In the genomic region with DNA sequence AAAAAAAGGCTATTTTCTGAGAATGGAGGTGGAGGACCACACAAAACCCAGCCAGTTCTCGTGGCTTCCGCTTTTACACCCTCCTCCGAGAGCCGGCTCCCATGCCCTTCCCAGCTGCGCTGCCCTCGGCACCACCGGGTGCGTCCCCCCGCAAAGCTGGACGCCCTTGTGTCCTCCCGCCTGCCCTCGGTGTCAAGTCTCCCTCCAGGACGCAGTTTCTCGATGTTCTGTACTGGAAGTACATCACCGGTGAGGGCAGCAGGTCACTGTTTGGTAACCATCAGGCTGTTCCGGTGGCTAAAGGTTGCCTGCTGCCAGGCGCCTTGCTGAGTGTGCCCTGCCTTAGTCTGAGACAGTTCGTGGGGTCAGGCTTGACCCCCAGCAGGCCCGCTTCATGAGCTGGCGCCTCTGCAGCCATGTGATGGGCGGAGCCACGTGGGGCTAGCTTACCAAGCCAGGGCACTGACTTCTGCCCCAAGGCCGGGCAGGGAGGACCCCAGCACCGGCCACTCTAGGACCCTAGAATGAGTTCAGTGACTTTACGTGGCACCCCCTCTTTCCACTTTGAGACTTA, we compare ENCODE assay signal across 11 cellular contexts. TPM values are rescaled to one million over a fixed set of nuclear protein-coding genes. Genes with fewer than 3 reads are reported as not detected.
DNase-seq lines count a peak whose midpoint lies in the region; ATAC-seq and TF ChIP-seq lines count a peak whose summit lies in the region.
"Had no signal": no experiment of that assay in that cellular context is flagged by ENCODE, and none has a peak within 500 bp of the region (broad histone marks: within the 10 kb centered on the region; RNA-seq: fewer than 3 reads in every experiment).

No MANE protein-coding gene starts in this region.

- peaks cover 62% of the 10 kb centered on the region for H3K4me1 Mint-ChIP-seq in central memory CD8-positive, alpha-beta T cell
- H3K4me1 Mint-ChIP-seq in natural killer cell treated with Interleukin-12 subunit alpha and Interleukin-12 subunit beta and Interleukin-15 and Interleukin-18, amount 100 ng/mL, for 72 hours (ENCODE audit: low read depth in 2 of 2) = peaks cover 61 to 65% of the 10 kb centered on the region in 2 donors

- H3K27me3 Mint-ChIP-seq in central memory CD8-positive, alpha-beta T cell = no peaks in the 10 kb centered on the region
- no peaks in the 10 kb centered on the region for H3K27me3 Mint-ChIP-seq in natural killer cell treated with Interleukin-12 subunit alpha and Interleukin-12 subunit beta and Interleukin-15 and Interleukin-18, amount 100 ng/mL, for 72 hours

- 95 to 96% methylated on average over 25 of the region's 25 CpGs for WGBS in heart right ventricle, 2 donors
- 94 to 95% methylated on average over 18 to 24 of the region's 25 CpGs for WGBS in upper lobe of left lung, 2 donors

- intact Hi-C loops in heart right ventricle (cut with DNase I) = loop anchor here in 4 of 10 donors (5.0 kb wide), 1 partner anchor 35 kb away; the partner anchor contains the start of gene RREB1 (in 4 of the 4)
- intact Hi-C loops in left cardiac atrium (cut with DNase I) = no loop called here

- H3K27ac ChIP-seq in heart right ventricle = peak overlapping the region in 8 of 10 donors; percentile 91 to 99 (median 96)
- peak overlapping the region; percentile 92 to 98 (median 94) for H3K27ac ChIP-seq in upper lobe of left lung

- ATAC-seq in heart right ventricle (no peak), left cardiac atrium (no peak), upper lobe of left lung (ENCODE audit: low FRiP score in 2 of 2) (no peak), HG03439 (IDR thresholded peaks at IDR 0.05; ENCODE audit: unreplicated experiment) (no peak), HG03469 (IDR thresholded peaks at IDR 0.05; ENCODE audit: unreplicated experiment) (no peak)
- ATAC-seq in central memory CD8-positive, alpha-beta T cell (replicated peaks; ENCODE audit: extremely low read depth, poor library complexity, severe bottlenecking) = no peak
- ATAC-seq in natural killer cell treated with Interleukin-12 subunit alpha and Interleukin-12 subunit beta and Interleukin-15 and Interleukin-18, amount 100 ng/mL, for 72 hours = no peak

- TF ChIP-seq POLR2A in upper lobe of left lung (IDR thresholded peaks at IDR 0.05) = no peak

- H3K4me1 ChIP-seq in heart right ventricle (peaks cover 19 to 96% (median 93%) of the 10 kb centered on the region in 9 donors), upper lobe of left lung (peaks cover 54 to 89% (median 75%) of the 10 kb centered on the region in 4 donors)

- H3K27me3 ChIP-seq in heart right ventricle (no peaks in the 10 kb centered on the region), upper lobe of left lung (no peaks in the 10 kb centered on the region)
- H3K27me3 ChIP-seq: heart left ventricle had no signal

- DNase-seq in heart right ventricle = no peak
- DNase-seq in left cardiac atrium = no peak
- no peak for DNase-seq in central memory CD8-positive, alpha-beta T cell (ENCODE audit: low spot score in 2 of 2)
- no peak for DNase-seq in natural killer cell treated with Interleukin-12 subunit alpha and Interleukin-12 subunit beta and Interleukin-15 and Interleukin-18, amount 100 ng/mL, for 72 hours (ENCODE audit: low spot score)
- peak in 1 of 2 donors; percentile 69 for DNase-seq in upper lobe of left lung
- DNase-seq in NCI-H69 (lab: John Stamatoyannopoulos, UW) = no peak
- DNase-seq: cortex of kidney, GOT3, heart left ventricle had no signal

- H3K36me3 ChIP-seq in heart right ventricle = no peaks in the 10 kb centered on the region
- no peaks in the 10 kb centered on the region for H3K36me3 ChIP-seq in upper lobe of left lung
- H3K36me3 ChIP-seq: heart left ventricle had no signal

- TF ChIP-seq CTCF in heart right ventricle (IDR thresholded peaks at IDR 0.05) = no peak
- TF ChIP-seq CTCF in upper lobe of left lung (IDR thresholded peaks at IDR 0.05) = no peak

- H3K9me3 ChIP-seq in heart right ventricle (no peaks in the 10 kb centered on the region), upper lobe of left lung (no peaks in the 10 kb centered on the region)
- H3K9me3 ChIP-seq: heart left ventricle had no signal

- H3K27ac Mint-ChIP-seq in central memory CD8-positive, alpha-beta T cell (ENCODE audit: low read depth) = no peak overlapping the region
- no peak overlapping the region for H3K27ac Mint-ChIP-seq in natural killer cell treated with Interleukin-12 subunit alpha and Interleukin-12 subunit beta and Interleukin-15 and Interleukin-18, amount 100 ng/mL, for 72 hours

- H3K4me3 Mint-ChIP-seq in central memory CD8-positive, alpha-beta T cell = peak overlapping the region; percentile 54
- peak overlapping the region; percentile 25 for H3K4me3 Mint-ChIP-seq in natural killer cell treated with Interleukin-12 subunit alpha and Interleukin-12 subunit beta and Interleukin-15 and Interleukin-18, amount 100 ng/mL, for 72 hours

- H3K4me3 ChIP-seq in heart right ventricle (peak overlapping the region in 1 of 10 donors; percentile 82), upper lobe of left lung (no peak overlapping the region)

- H3K36me3 Mint-ChIP-seq in central memory CD8-positive, alpha-beta T cell (ENCODE audit: insufficient read depth) = peaks cover 6% of the 10 kb centered on the region
- H3K36me3 Mint-ChIP-seq in natural killer cell treated with Interleukin-12 subunit alpha and Interleukin-12 subunit beta and Interleukin-15 and Interleukin-18, amount 100 ng/mL, for 72 hours = no peaks in the 10 kb centered on the region

- H3K9me3 Mint-ChIP-seq in central memory CD8-positive, alpha-beta T cell = no peaks in the 10 kb centered on the region
- no peaks in the 10 kb centered on the region for H3K9me3 Mint-ChIP-seq in natural killer cell treated with Interleukin-12 subunit alpha and Interleukin-12 subunit beta and Interleukin-15 and Interleukin-18, amount 100 ng/mL, for 72 hours

- no peak for TF ChIP-seq EP300 in upper lobe of left lung (IDR thresholded peaks at IDR 0.05)

RNA-seq across cellular contexts. Expression of gene RREB1, which starts 34.6 kb away (rescaled TPM):
- 10 to 100 TPM; 32.2 to 47.1 (median 36.8) TPM for total RNA-seq in heart right ventricle
- 10 to 100 TPM in 1 of 2 donors, 1 to 10 TPM in 1; 3.0 to 11.4 TPM for polyA plus RNA-seq in heart right ventricle
- total RNA-seq in left cardiac atrium = 10 to 100 TPM; 34.2 to 37.6 TPM
- 10 to 100 TPM; 20.6 to 27.5 TPM for total RNA-seq in natural killer cell treated with Interleukin-12 subunit alpha and Interleukin-12 subunit beta and Interleukin-15 and Interleukin-18, amount 100 ng/mL, for 72 hours
- total RNA-seq in upper lobe of left lung = 100 to 1,000 TPM in 2 of 6 donors, 10 to 100 TPM in 4; 44.2 to 112 (median 60.5) TPM
